ENCODE assay signal across 8 cellular contexts in the genomic region with DNA sequence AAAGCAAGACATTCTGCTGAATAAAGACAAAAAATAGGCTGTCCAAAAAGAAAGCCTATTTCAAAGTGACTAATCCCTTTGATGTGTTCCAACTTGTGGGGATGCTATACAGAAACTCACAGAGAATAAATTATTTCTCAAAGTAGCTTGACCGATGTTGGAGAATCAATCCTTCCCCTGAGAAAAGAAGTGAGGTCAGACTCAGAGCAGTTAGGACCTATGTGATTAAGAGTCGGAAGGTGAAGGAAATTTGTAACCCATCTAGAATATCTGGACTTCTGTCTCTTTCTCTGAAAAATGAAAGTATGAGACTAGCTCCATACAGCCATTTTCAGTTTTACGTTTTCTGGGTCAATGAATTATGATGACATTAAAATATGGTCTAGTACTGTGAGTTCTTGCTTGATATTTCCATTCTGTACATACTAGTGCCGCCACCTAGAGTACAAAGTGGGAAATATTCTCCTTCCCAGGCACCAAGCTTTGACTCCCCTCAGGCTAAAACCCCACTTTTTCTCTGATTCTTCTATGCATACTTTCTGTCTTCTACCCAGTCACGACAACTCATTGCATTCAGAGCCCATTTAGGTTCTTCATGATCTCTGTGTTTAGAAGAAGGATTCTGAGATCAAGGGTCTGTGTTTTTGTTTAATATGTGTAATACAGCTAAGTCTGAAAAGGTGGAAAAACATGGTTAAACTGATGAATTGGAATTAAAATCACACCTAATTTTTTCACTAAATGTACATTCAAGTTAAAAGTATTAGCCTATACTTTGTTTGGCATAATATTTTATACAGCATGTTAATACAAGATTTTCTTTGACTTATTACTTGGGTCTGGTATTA. TPM values are rescaled to one million over a fixed set of nuclear protein-coding genes. Genes with fewer than 3 reads are reported as not detected.
DNase-seq lines count a peak whose midpoint lies in the region; ATAC-seq and TF ChIP-seq lines count a peak whose summit lies in the region.

No MANE protein-coding gene starts in this region.

- CTCF ChIA-PET in AG04450 (lab: Charles Lee): interaction anchor here (0.6 to 5.2 kb wide), 69 partner anchors 8 to 676 kb away, joined by 3 to 116 read pairs (median 4); partner anchors contain the start of gene RASSF9

- H3K27me3 ChIP-seq in AG04450 (ENCODE audit: control insufficient read depth, insufficient read depth, low read length): no peaks in the 10 kb centered on the region
- H3K27me3 ChIP-seq in MM.1S (replicated peaks; ENCODE audit: insufficient read depth, low read length): no peaks in the 10 kb centered on the region
- no peaks in the 10 kb centered on the region for H3K27me3 ChIP-seq in trophoblast cell (ENCODE audit: insufficient read depth, low read length)

- peak; percentile 13 for DNase-seq in AG04450 (ENCODE audit: low read depth, low spot score)
- DNase-seq in GM13977 (ENCODE audit: low spot score): peak; percentile 46
- peak; percentile 54 for DNase-seq in MM.1S
- DNase-seq in SK-N-MC (ENCODE audit: low read depth, low spot score): peak; percentile 73
- DNase-seq in fibroblast of villous mesenchyme (ENCODE audit: low read depth): peak; percentile 65
- peak; percentile 20 to 70 for DNase-seq in trophoblast cell
- no peak for DNase-seq in activated naive CD4-positive, alpha-beta T cell treated with Interleukin-2 at 50 U/mL for 16 hours

- no peak overlapping the region for H2AFZ ChIP-seq in MM.1S (ENCODE audit: low read length)
- no peak overlapping the region for H2AFZ ChIP-seq in trophoblast cell (ENCODE audit: insufficient read depth, low read length, poor library complexity)

- H3K14ac ChIP-seq in trophoblast cell (ENCODE audit: low read length): no peak overlapping the region

- H3K79me2 ChIP-seq in MM.1S (ENCODE audit: low read length) (no peaks in the 10 kb centered on the region), trophoblast cell (ENCODE audit: control insufficient read depth, insufficient read depth, low read length, poor library complexity) (no peaks in the 10 kb centered on the region)

- POLR2A ChIA-PET in AG04450 (lab: Yijun Ruan, JAX): no interaction called here

- H3K9me3 ChIP-seq in AG04450 (ENCODE audit: control insufficient read depth, insufficient read depth, low read length) (no peaks in the 10 kb centered on the region), MM.1S (replicated peaks; ENCODE audit: insufficient read depth, low read length) (no peaks in the 10 kb centered on the region), SK-N-MC (ENCODE audit: low read depth, low read length) (no peaks in the 10 kb centered on the region), trophoblast cell (ENCODE audit: insufficient read depth, low read depth, low read length) (no peaks in the 10 kb centered on the region)

- TF ChIP-seq CTCF in AG04450 (IDR thresholded peaks at IDR 0.05; ENCODE audit: low read depth, low read length) (peak; percentile 86), GM13977 (IDR thresholded peaks at IDR 0.05; ENCODE audit: extremely low read depth, insufficient read depth, missing control alignments) (peak; percentile 71), MM.1S (IDR thresholded peaks at IDR 0.05; ENCODE audit: low read length) (peak; percentile 75), fibroblast of villous mesenchyme (IDR thresholded peaks at IDR 0.05; ENCODE audit: insufficient read depth, low read depth, low read length) (peak; percentile 75)

- no peak overlapping the region for H2AK5ac ChIP-seq in trophoblast cell (ENCODE audit: low read length)

- H3K4me2 ChIP-seq in MM.1S (ENCODE audit: low read depth, low read length) (no peak overlapping the region), trophoblast cell (ENCODE audit: low read length) (no peak overlapping the region)

- no peak overlapping the region for H2BK5ac ChIP-seq in trophoblast cell (ENCODE audit: low read depth, low read length, poor library complexity)

- H3K9me2 ChIP-seq in MM.1S (replicated peaks; ENCODE audit: insufficient read depth, low read length): no peaks in the 10 kb centered on the region

- no peaks in the 10 kb centered on the region for H3F3A ChIP-seq in MM.1S (ENCODE audit: insufficient read depth, low read length)

- H3K4ac ChIP-seq in trophoblast cell (ENCODE audit: low read depth, low read length): no peak overlapping the region

- H3K9ac ChIP-seq in MM.1S (ENCODE audit: low read length) (no peak overlapping the region), SK-N-MC (ENCODE audit: insufficient read length) (peak overlapping the region; percentile 42), trophoblast cell (ENCODE audit: low read length) (no peak overlapping the region)

- H3K4me3 ChIP-seq in AG04450 (ENCODE audit: low read depth, low read length) (no peak overlapping the region), MM.1S (ENCODE audit: low read length) (no peak overlapping the region), SK-N-MC (no peak overlapping the region), fibroblast of villous mesenchyme (ENCODE audit: low read depth, low read length) (no peak overlapping the region), trophoblast cell (ENCODE audit: low read depth, low read length) (no peak overlapping the region)

- no peaks in the 10 kb centered on the region for H3K79me1 ChIP-seq in trophoblast cell (ENCODE audit: low read length)

- H3K4me1 ChIP-seq in MM.1S (ENCODE audit: low read length): no peaks in the 10 kb centered on the region
- H3K4me1 ChIP-seq in trophoblast cell (ENCODE audit: control insufficient read depth in 1 of 2, insufficient read depth in 2 of 2, low read length in 2 of 2): no peaks in the 10 kb centered on the region

- no peak overlapping the region for H2BK120ac ChIP-seq in trophoblast cell (ENCODE audit: insufficient read depth, low read length, poor library complexity)

- H2BK12ac ChIP-seq in trophoblast cell (ENCODE audit: low read length): no peak overlapping the region

- H3K23ac ChIP-seq in trophoblast cell (ENCODE audit: low read length): no peak overlapping the region

- H3K36me3 ChIP-seq in MM.1S (replicated peaks; ENCODE audit: insufficient read depth, low read length) (no peaks in the 10 kb centered on the region), SK-N-MC (ENCODE audit: insufficient read depth, low read length) (no peaks in the 10 kb centered on the region), trophoblast cell (ENCODE audit: control insufficient read depth in 1 of 2, insufficient read depth in 2 of 2, low read length in 2 of 2) (no peaks in the 10 kb centered on the region)

- H4K20me1 ChIP-seq in MM.1S (ENCODE audit: insufficient read depth, low read length): no peaks in the 10 kb centered on the region

- H3K27ac ChIP-seq in AG04450 (ENCODE audit: low read depth, low read length): no peak overlapping the region
- H3K27ac ChIP-seq in MM.1S (ENCODE audit: low read length): no peak overlapping the region
- peak overlapping the region; percentile 33; the same call in 1 of the 2 replicates for H3K27ac ChIP-seq in SK-N-MC
- no peak overlapping the region for H3K27ac ChIP-seq in trophoblast cell (ENCODE audit: low read depth, low read length)

- H4K8ac ChIP-seq in trophoblast cell (ENCODE audit: low read depth, low read length): no peak overlapping the region

- WGBS in trophoblast cell (ENCODE audit: extremely low coverage, insufficient coverage, insufficient read length): no CpG with 5 or more reads among the region's 5 CpGs

- ATAC-seq in HG02623 (IDR thresholded peaks at IDR 0.05; ENCODE audit: unreplicated experiment): peak; percentile 99

- H4K12ac ChIP-seq in trophoblast cell (ENCODE audit: low read depth, low read length): no peak overlapping the region

- H3K18ac ChIP-seq in trophoblast cell (ENCODE audit: low read length): no peak overlapping the region

- in situ Hi-C loops in GM13977 (cut with MboI; ENCODE audit: low pct_unique_long_range_greater_than_20kb, low sequenced_read_pairs, unreplicated experiment): loop anchor here (10.0 to 25.0 kb wide), 2 partner anchors 280 to 392 kb away; no protein-coding TSS in a partner anchor

- H4K91ac ChIP-seq in trophoblast cell (ENCODE audit: low read depth, low read length): no peak overlapping the region

RNA-seq across cellular contexts. Expression of gene NTS, which starts 6.9 kb away (rescaled TPM):
- 0.20 TPM in 1 of 2 replicates, not detected in the other for polyA plus RNA-seq in AG04450 (2011; rRNA removed)
- not detected in 2 replicates for polyA minus RNA-seq in AG04450 (2011; rRNA and poly(A)+ RNA removed)
- total RNA-seq in fibroblast of villous mesenchyme: under 0.01 TPM in 2 replicates
- polyA plus RNA-seq in trophoblast cell (2013): 2.5 and 2.6 TPM in 2 replicates

RNA-seq across cellular contexts. Expression of gene RASSF9, which starts 30.9 kb away (rescaled TPM):
- 0.06 and 0.16 TPM in 2 replicates for polyA plus RNA-seq in AG04450 (2011; rRNA removed)
- polyA minus RNA-seq in AG04450 (2011; rRNA and poly(A)+ RNA removed): 0.14 and 0.17 TPM in 2 replicates
- 0.32 and 0.43 TPM in 2 replicates for total RNA-seq in fibroblast of villous mesenchyme
- 0.56 and 0.57 TPM in 2 replicates for polyA plus RNA-seq in trophoblast cell (2013)
